ENCODE assay signal across 29 cellular contexts in genomic region chr7:7164590-7164989, GRCh38. TPM values are rescaled to one million over a fixed set of nuclear protein-coding genes. Genes with fewer than 3 reads are reported as not detected.
DNase-seq lines count a peak whose midpoint lies in the region; ATAC-seq, FAIRE-seq and TF ChIP-seq lines count a peak whose summit lies in the region.
"Had no signal": no experiment of that assay in that cellular context is flagged by ENCODE, and none has a peak within 500 bp of the region (broad histone marks: within the 10 kb centered on the region; RNA-seq: fewer than 3 reads in every experiment).

No MANE protein-coding gene starts in this region.

- H3K36me3 Mint-ChIP-seq in natural killer cell (peaks cover 8% of the 10 kb centered on the region), mesothelial cell of epicardium (no peaks in the 10 kb centered on the region)
- H3K36me3 Mint-ChIP-seq in natural killer cell treated with Interleukin-12 subunit alpha and Interleukin-12 subunit beta and Interleukin-15 and Interleukin-18, amount 100 ng/mL, for 72 hours = peaks cover 18% of the 10 kb centered on the region

- WGBS in pancreas, 2 donors = 23 to 24% methylated on average over 2 of the region's 2 CpGs
- WGBS in esophagus squamous epithelium, 2 donors = 87 to 96% methylated on average over 2 of the region's 2 CpGs

- H3K4me3 ChIP-seq in colonic mucosa (no peak overlapping the region), pancreas (no peak overlapping the region), esophagus squamous epithelium (no peak overlapping the region)
- H3K4me3 ChIP-seq: BLaER1 treated with 17β-estradiol and CSF1 and Interleukin-3, amounts not matched to agents 10 nM and 100 nM; GM23248; PC-9; SJCRH30 had no signal

- DNase-seq in natural killer cell (no peak), colonic mucosa (peak; percentile 30), pancreas (peak in 5 of 6 donors; percentile 38 to 80 (median 62)), mesothelial cell of epicardium (ENCODE audit: low spot score in 2 of 2, unreplicated experiment in 2 of 2) (no peak), esophagus squamous epithelium (lab: John Stamatoyannopoulos, UW) (no peak), NCI-H446 (lab: John Stamatoyannopoulos, UW) (no peak)
- DNase-seq in natural killer cell treated with Interleukin-12 subunit alpha and Interleukin-12 subunit beta and Interleukin-15 and Interleukin-18, amount 100 ng/mL, for 72 hours (ENCODE audit: low spot score) = no peak
- DNase-seq: CD8-positive, alpha-beta memory T cell; DMS 273 treated with DMSO at 0.1 percent for 48 hours; DMS79 treated with DMSO at 0.1 percent for 48 hours; GM23248; H7; NCI-H1092 treated with DMSO at 0.1 percent for 48 hours; NCI-H1436; NCI-H187; NCI-H2081 treated with DMSO at 0.1 percent for 48 hours; NCI-H2171; NCI-H524 treated with DMSO at 0.1 percent for 48 hours; NCI-H774; NK-92 treated with Interleukin-12 subunit alpha and Interleukin-12 subunit beta, amount 100 ng/mL, for 24 hours; PC-9; SJCRH30 had no signal

- FAIRE-seq in pancreas (lab: Jason Lieb, UNC) = no peak
- FAIRE-seq: GM12892, GM19239 had no signal

- intact Hi-C loops in natural killer cell (cut with micrococcal nuclease) (no loop called here), colonic mucosa (cut with DNase I) (no loop called here), pancreas (cut with DNase I) (no loop called here), esophagus squamous epithelium (cut with DNase I) (no loop called here)

- no peaks in the 10 kb centered on the region for H3K9me3 ChIP-seq in colonic mucosa
- no peaks in the 10 kb centered on the region for H3K9me3 ChIP-seq in pancreas
- H3K9me3 ChIP-seq in esophagus squamous epithelium = no peaks in the 10 kb centered on the region

- no peak for TF ChIP-seq POLR2A in esophagus squamous epithelium (IDR thresholded peaks at IDR 0.05)

- H3K27me3 Mint-ChIP-seq in natural killer cell (ENCODE audit: low read depth in 2 of 2) (no peaks in the 10 kb centered on the region), mesothelial cell of epicardium (ENCODE audit: low read depth) (no peaks in the 10 kb centered on the region)
- H3K27me3 Mint-ChIP-seq in natural killer cell treated with Interleukin-12 subunit alpha and Interleukin-12 subunit beta and Interleukin-15 and Interleukin-18, amount 100 ng/mL, for 72 hours = no peaks in the 10 kb centered on the region
- H3K27me3 Mint-ChIP-seq: CD8-positive, alpha-beta memory T cell; IgD-negative memory B cell had no signal

- H3K9me3 Mint-ChIP-seq in natural killer cell (no peaks in the 10 kb centered on the region), mesothelial cell of epicardium (peaks cover 4% of the 10 kb centered on the region)
- no peaks in the 10 kb centered on the region for H3K9me3 Mint-ChIP-seq in natural killer cell treated with Interleukin-12 subunit alpha and Interleukin-12 subunit beta and Interleukin-15 and Interleukin-18, amount 100 ng/mL, for 72 hours
- H3K9me3 Mint-ChIP-seq: CD8-positive, alpha-beta memory T cell; IgD-negative memory B cell had no signal

- no peaks in the 10 kb centered on the region for H3K27me3 ChIP-seq in colonic mucosa
- H3K27me3 ChIP-seq in pancreas = no peaks in the 10 kb centered on the region
- H3K27me3 ChIP-seq in esophagus squamous epithelium = no peaks in the 10 kb centered on the region
- H3K27me3 ChIP-seq: BLaER1 treated with 17β-estradiol and CSF1 and Interleukin-3, amounts not matched to agents 10 nM and 100 nM; SJCRH30 had no signal

- ATAC-seq in natural killer cell (no peak), pancreas (peak; percentile 85 to 94 (median 90))
- ATAC-seq in natural killer cell treated with Interleukin-12 subunit alpha and Interleukin-12 subunit beta and Interleukin-15 and Interleukin-18, amount 100 ng/mL, for 72 hours = no peak
- ATAC-seq: Right ventricle myocardium inferior, SK-N-SH treated with all-trans-retinoic acid at 6 μM for 48 hours had no signal

- H3K27ac Mint-ChIP-seq in natural killer cell (peak overlapping the region; percentile 5 to 49), mesothelial cell of epicardium (no peak overlapping the region)
- no peak overlapping the region for H3K27ac Mint-ChIP-seq in natural killer cell treated with Interleukin-12 subunit alpha and Interleukin-12 subunit beta and Interleukin-15 and Interleukin-18, amount 100 ng/mL, for 72 hours

- no peak overlapping the region for H3K9ac ChIP-seq in colonic mucosa (ENCODE audit: low read depth in 2 of 2, low read length in 2 of 2)
- H3K9ac ChIP-seq: BLaER1 treated with 17β-estradiol and CSF1 and Interleukin-3, amounts not matched to agents 10 nM and 100 nM; GM23248 had no signal

- H3K36me3 ChIP-seq in colonic mucosa (no peaks in the 10 kb centered on the region), pancreas (no peaks in the 10 kb centered on the region), esophagus squamous epithelium (no peaks in the 10 kb centered on the region)
- H3K36me3 ChIP-seq: SJCRH30 had no signal

- H3K27ac ChIP-seq in colonic mucosa (no peak overlapping the region), pancreas (peak overlapping the region in 1 of 4 donors; percentile 30), esophagus squamous epithelium (no peak overlapping the region)
- H3K27ac ChIP-seq: BLaER1 treated with 17β-estradiol and CSF1 and Interleukin-3, amounts not matched to agents 10 nM and 100 nM; GM23248; HL-60; PC-9; SJCRH30 had no signal

- TF ChIP-seq CTCF in natural killer cell (IDR thresholded peaks at IDR 0.05) (no peak), colonic mucosa (IDR thresholded peaks at IDR 0.05) (no peak), pancreas (IDR thresholded peaks at IDR 0.05) (no peak), mesothelial cell of epicardium (IDR thresholded peaks at IDR 0.05; ENCODE audit: unreplicated experiment) (no peak), esophagus squamous epithelium (IDR thresholded peaks at IDR 0.05) (no peak)

- no peak overlapping the region for H3K4me3 Mint-ChIP-seq in natural killer cell
- H3K4me3 Mint-ChIP-seq in natural killer cell treated with Interleukin-12 subunit alpha and Interleukin-12 subunit beta and Interleukin-15 and Interleukin-18, amount 100 ng/mL, for 72 hours = no peak overlapping the region
- no peak overlapping the region for H3K4me3 Mint-ChIP-seq in mesothelial cell of epicardium
- H3K4me3 Mint-ChIP-seq: CD8-positive, alpha-beta memory T cell; IgD-negative memory B cell had no signal

- H3K4me1 ChIP-seq in colonic mucosa = no peaks in the 10 kb centered on the region
- H3K4me1 ChIP-seq in pancreas = peaks cover 5 to 17% (median 9%) of the 10 kb centered on the region in 3 donors
- no peaks in the 10 kb centered on the region for H3K4me1 ChIP-seq in esophagus squamous epithelium
- H3K4me1 ChIP-seq: SJCRH30 had no signal

- peaks cover 46 to 54% of the 10 kb centered on the region in 2 donors for H3K4me1 Mint-ChIP-seq in natural killer cell
- H3K4me1 Mint-ChIP-seq in natural killer cell treated with Interleukin-12 subunit alpha and Interleukin-12 subunit beta and Interleukin-15 and Interleukin-18, amount 100 ng/mL, for 72 hours (ENCODE audit: low read depth in 2 of 2) = peaks cover 27 to 32% of the 10 kb centered on the region in 2 donors
- H3K4me1 Mint-ChIP-seq in mesothelial cell of epicardium = peaks cover 16% of the 10 kb centered on the region

RNA-seq across cellular contexts. Expression of gene C1GALT1, which starts 17.8 kb away (rescaled TPM):
- total RNA-seq in natural killer cell (10 to 100 TPM; 54.5 to 64.5 (median 63.7) TPM), colonic mucosa (10 to 100 TPM; 33.9 to 39.4 TPM), pancreas (10 to 100 TPM in 2 of 6 donors, 1 to 10 TPM in 4; 4.5 to 14.5 (median 7.0) TPM), mesothelial cell of epicardium (32.7 to 36.9 TPM (median 36.8 TPM) in 3 replicates), esophagus squamous epithelium (10 to 100 TPM; 40.1 to 56.4 (median 43.9) TPM)
- 10 to 100 TPM; 30.7 to 49.3 TPM for total RNA-seq in natural killer cell treated with Interleukin-12 subunit alpha and Interleukin-12 subunit beta and Interleukin-15 and Interleukin-18, amount 100 ng/mL, for 72 hours
- polyA plus RNA-seq in pancreas = 1 to 10 TPM; 3.2 to 9.0 TPM

Comparison
In these comparisons a context has a peak if more than half of its experiments do, and no peak if none do; other contexts are left out.
1. H3K27ac Mint-ChIP-seq: peak in natural killer cell (2 of 2); none in natural killer cell treated with Interleukin-12 subunit alpha and Interleukin-12 subunit beta and Interleukin-15 and Interleukin-18, amount 100 ng/mL, for 72 hours (0 of 2) and mesothelial cell of epicardium (single experiment).
2. ATAC-seq: peak in pancreas (4 of 4); none in natural killer cell (0 of 3) and natural killer cell treated with Interleukin-12 subunit alpha and Interleukin-12 subunit beta and Interleukin-15 and Interleukin-18, amount 100 ng/mL, for 72 hours (0 of 2).
3. DNase-seq: peak in colonic mucosa (single experiment) and pancreas (5 of 6); none in natural killer cell (single experiment), natural killer cell treated with Interleukin-12 subunit alpha and Interleukin-12 subunit beta and Interleukin-15 and Interleukin-18, amount 100 ng/mL, for 72 hours (single experiment), mesothelial cell of epicardium (0 of 2), esophagus squamous epithelium (single experiment) and NCI-H446 (0 of 2).